In genomic region chr1:33181906-33182305, GRCh38 we compare ENCODE assay signal across 8 cellular contexts. TPM values are rescaled to one million over a fixed set of nuclear protein-coding genes. Genes with fewer than 3 reads are reported as not detected.
DNase-seq lines count a peak whose midpoint lies in the region; ATAC-seq and TF ChIP-seq lines count a peak whose summit lies in the region.

Gene TRIM62, minus strand, starts transcription at chr1:33182043. Its CDS starts 611 bp downstream, at chr1:33181432.

- no peaks in the 10 kb centered on the region for H3K36me3 Mint-ChIP-seq in neural crest cell (ENCODE audit: low read depth)

- peaks cover 42% of the 10 kb centered on the region for H3K4me1 Mint-ChIP-seq in neural crest cell

- H3K4me3 ChIP-seq in foreskin fibroblast (ENCODE audit: low read depth in 1 of 2, low read length in 2 of 2) = peak within 1 kb of the TSS; percentile 70 to 79
- H3K4me3 ChIP-seq in stomach = peak within 1 kb of the TSS; percentile 86 to 96 (median 92)

- TF ChIP-seq CTCF in C4-2B (conservative IDR thresholded peaks at IDR 0.05) (no peak), RWPE1 (conservative IDR thresholded peaks at IDR 0.05; ENCODE audit: low read depth) (no peak), foreskin fibroblast (IDR thresholded peaks at IDR 0.05; ENCODE audit: low read depth, low read length) (no peak), neural crest cell (conservative IDR thresholded peaks at IDR 0.05) (no peak), stomach (IDR thresholded peaks at IDR 0.05) (no peak)

- no peaks in the 10 kb centered on the region for H3K27me3 ChIP-seq in stomach

- peaks cover 0 to 17% (median 3%) of the 10 kb centered on the region in 4 donors for H3K36me3 ChIP-seq in stomach

- WGBS in stomach, 5 donors = 0 to 2% (median 0%) methylated on average over 15 to 35 of the region's 35 CpGs

- TF ChIP-seq POLR2A in stomach (IDR thresholded peaks at IDR 0.05) = no peak

- intact Hi-C loops in stomach (cut with DNase I; ENCODE audit: low total_unique reads) = no loop called here

- H3K4me3 Mint-ChIP-seq in neural crest cell = peak within 1 kb of the TSS; percentile 93

- H3K27ac Mint-ChIP-seq in neural crest cell (ENCODE audit: unreplicated experiment) = peak within 1 kb of the TSS; percentile 84

- H3K27me3 Mint-ChIP-seq in neural crest cell (ENCODE audit: low read depth) = peaks cover 3% of the 10 kb centered on the region

- TF ChIP-seq EP300 in stomach (IDR thresholded peaks at IDR 0.05) = no peak

- POLR2A ChIA-PET in RWPE1 (lab: Yijun Ruan, JAX; ENCODE audit: low non-redundant PET) = interaction anchor here (0.5 to 0.6 kb wide), 2 partner anchors 57 to 90 kb away, joined by 3 read pairs; no protein-coding TSS in a partner anchor

- DNase-seq in LHCN-M2 (ENCODE audit: low read depth) (peak; percentile 91), RWPE1 (ENCODE audit: low spot score) (peak; percentile 97), foreskin fibroblast (peak; percentile 88 to 96), neural crest cell (ENCODE audit: low read depth, low spot score) (peak; percentile 66), stomach (peak; percentile 88)
- DNase-seq in activated effector memory CD4-positive, alpha-beta T cell treated with anti-CD3 and anti-CD28 coated beads, Interleukin-2, amount 50 U/mL, for 16 hours = peak; percentile 92

- peak; percentile 55 for ATAC-seq in GM21423 (IDR thresholded peaks at IDR 0.05; ENCODE audit: unreplicated experiment)

- CTCF ChIA-PET in RWPE1 (lab: Yijun Ruan, JAX) = interaction anchor here (0.6 to 1.6 kb wide), 3 partner anchors 54 to 274 kb away, joined by 3 to 8 read pairs (median 4); no protein-coding TSS in a partner anchor

- peak within 1 kb of the TSS; percentile 48 for H3K27ac ChIP-seq in C4-2B
- H3K27ac ChIP-seq in RWPE1 = peak within 1 kb of the TSS; percentile 48
- peak within 1 kb of the TSS; percentile 81 to 91 (median 86) for H3K27ac ChIP-seq in stomach

- peaks cover 12 to 29% (median 25%) of the 10 kb centered on the region in 4 donors for H3K4me1 ChIP-seq in stomach

- H3K9me3 Mint-ChIP-seq in neural crest cell = no peaks in the 10 kb centered on the region

- no peaks in the 10 kb centered on the region for H3K9me3 ChIP-seq in stomach

RNA-seq across cellular contexts. Expression of gene TRIM62, which starts in this region (rescaled TPM):
- total RNA-seq in LHCN-M2 (2014; rRNA removed) (11.5 and 11.9 TPM in 2 replicates), neural crest cell (8.6 and 8.8 TPM in 2 replicates), stomach (10 to 100 TPM in 2 of 5 donors, 1 to 10 TPM in 3; 2.0 to 18.1 (median 4.5) TPM)
- polyA plus RNA-seq in LHCN-M2 (2012) = 5.7 TPM
- 1 to 10 TPM in 2 of 3 donors, under 1 TPM in 1; 0.76 to 3.2 (median 3.1) TPM for polyA plus RNA-seq in stomach

Comparison
In these comparisons a context has a peak if more than half of its experiments do, and no peak if none do; other contexts are left out.
1. Peak in every context shown above with its lines: DNase-seq, ATAC-seq, H3K4me3 ChIP-seq and H3K27ac ChIP-seq.